In genomic region chr1:43540653-43541071, GRCh38 we compare ENCODE assay signal across 13 cellular contexts. TPM values are rescaled to one million over a fixed set of nuclear protein-coding genes. Genes with fewer than 3 reads are reported as not detected.
DNase-seq lines count a peak whose midpoint lies in the region; ATAC-seq, FAIRE-seq and TF ChIP-seq lines count a peak whose summit lies in the region.
"Had no signal": no experiment of that assay in that cellular context is flagged by ENCODE, and none has a peak within 500 bp of the region (broad histone marks: within the 10 kb centered on the region; RNA-seq: fewer than 3 reads in every experiment).

No MANE protein-coding gene starts in this region.

- no peaks in the 10 kb centered on the region for H3K27me3 Mint-ChIP-seq in T-helper 2 cell treated with Interferon-gamma antibody and Interleukin-4, amounts not matched to agents 5 μg/mL and 100 μg/mL, for 36 hours (ENCODE audit: low read depth)

- H3K36me3 Mint-ChIP-seq in T-helper 2 cell treated with Interferon-gamma antibody and Interleukin-4, amounts not matched to agents 5 μg/mL and 100 μg/mL, for 36 hours (ENCODE audit: low read depth): no peaks in the 10 kb centered on the region

- TF ChIP-seq POLR2A in sigmoid colon (IDR thresholded peaks at IDR 0.05) (no peak), H54 (IDR thresholded peaks at IDR 0.05; ENCODE audit: low read depth, low read length) (no peak)

- DNase-seq in GM03348 (ENCODE audit: low spot score) (peak; percentile 61), coronary artery (ENCODE audit: low spot score) (peak; percentile 85), lower lobe of right lung (peak; percentile 41), sigmoid colon (no peak), NCI-H82 (lab: John Stamatoyannopoulos, UW) (no peak), H54 (ENCODE audit: insufficient read length, low spot score) (no peak)
- no peak for DNase-seq in T-helper 2 cell treated with Interferon-gamma antibody and Interleukin-4, amounts not matched to agents 5 μg/mL and 100 μg/mL, for 36 hours (ENCODE audit: low spot score)
- DNase-seq: activated T-cell treated with anti-CD3 and anti-CD28 coated beads, Interleukin-2, amount 50 U/mL, for 48 hours; KG1; NCI-H2171 had no signal

- peak overlapping the region; percentile 83 to 90 for H3K27ac ChIP-seq in coronary artery
- H3K27ac ChIP-seq in lower lobe of right lung: peak overlapping the region; percentile 41
- peak overlapping the region; percentile 77 to 84 (median 82) for H3K27ac ChIP-seq in sigmoid colon
- H3K27ac ChIP-seq: BLaER1 treated with 17β-estradiol and CSF1 and Interleukin-3, amounts not matched to agents 10 nM and 100 nM had no signal

- H3K27ac Mint-ChIP-seq in T-helper 2 cell treated with Interferon-gamma antibody and Interleukin-4, amounts not matched to agents 5 μg/mL and 100 μg/mL, for 36 hours: no peak overlapping the region

- H3K4me3 Mint-ChIP-seq in T-helper 2 cell treated with Interferon-gamma antibody and Interleukin-4, amounts not matched to agents 5 μg/mL and 100 μg/mL, for 36 hours: no peak overlapping the region

- peaks cover 56% of the 10 kb centered on the region for H3K4me1 ChIP-seq in lower lobe of right lung
- peaks cover 0 to 72% (median 69%) of the 10 kb centered on the region in 4 donors for H3K4me1 ChIP-seq in sigmoid colon

- H3K9me3 ChIP-seq in lower lobe of right lung (no peaks in the 10 kb centered on the region), sigmoid colon (no peaks in the 10 kb centered on the region)
- H3K9me3 ChIP-seq: BLaER1 treated with 17β-estradiol and CSF1 and Interleukin-3, amounts not matched to agents 10 nM and 100 nM had no signal

- WGBS in sigmoid colon, 2 donors: 72 to 74% methylated on average over 15 of the region's 15 CpGs

- no peaks in the 10 kb centered on the region for H3K4me1 Mint-ChIP-seq in T-helper 2 cell treated with Interferon-gamma antibody and Interleukin-4, amounts not matched to agents 5 μg/mL and 100 μg/mL, for 36 hours (ENCODE audit: low read depth)

- no peak for TF ChIP-seq CTCF in coronary artery (IDR thresholded peaks at IDR 0.05)
- no peak for TF ChIP-seq CTCF in lower lobe of right lung (IDR thresholded peaks at IDR 0.05)
- no peak for TF ChIP-seq CTCF in sigmoid colon (IDR thresholded peaks at IDR 0.05)

- peak overlapping the region; percentile 11 for H3K4me3 ChIP-seq in coronary artery
- H3K4me3 ChIP-seq in lower lobe of right lung: no peak overlapping the region
- no peak overlapping the region for H3K4me3 ChIP-seq in sigmoid colon
- H3K4me3 ChIP-seq: BLaER1 treated with 17β-estradiol and CSF1 and Interleukin-3, amounts not matched to agents 10 nM and 100 nM had no signal

- H3K36me3 ChIP-seq in lower lobe of right lung: no peaks in the 10 kb centered on the region
- peaks cover 0 to 13% (median 2%) of the 10 kb centered on the region in 4 donors for H3K36me3 ChIP-seq in sigmoid colon

- ATAC-seq in lower lobe of right lung: no peak
- ATAC-seq in GM18502 (IDR thresholded peaks at IDR 0.05; ENCODE audit: poor library complexity, unreplicated experiment): no peak

- FAIRE-seq in H54 (lab: Jason Lieb, UNC): no peak
- FAIRE-seq: TTC549 had no signal

- intact Hi-C loops in lower lobe of right lung (cut with DNase I): no loop called here
- intact Hi-C loops in sigmoid colon (cut with DNase I): no loop called here

- H3K9me3 Mint-ChIP-seq in T-helper 2 cell treated with Interferon-gamma antibody and Interleukin-4, amounts not matched to agents 5 μg/mL and 100 μg/mL, for 36 hours: no peaks in the 10 kb centered on the region

- TF ChIP-seq EP300 in sigmoid colon (IDR thresholded peaks at IDR 0.05): no peak

- H3K27me3 ChIP-seq in lower lobe of right lung (ENCODE audit: low read depth) (no peaks in the 10 kb centered on the region), sigmoid colon (no peaks in the 10 kb centered on the region)
- H3K27me3 ChIP-seq: BLaER1 treated with 17β-estradiol and CSF1 and Interleukin-3, amounts not matched to agents 10 nM and 100 nM had no signal

RNA-seq across cellular contexts. Expression of gene PTPRF, which starts 10.0 kb away (rescaled TPM):
- total RNA-seq in lower lobe of right lung (176 TPM), sigmoid colon (10 to 100 TPM; 38.2 to 78.7 (median 42.9) TPM)
- polyA plus RNA-seq in sigmoid colon: 100 to 1,000 TPM in 1 of 3 donors, 10 to 100 TPM in 2; 18.6 to 125 (median 31.7) TPM

Comparison
In these comparisons a context has a peak if more than half of its experiments do, and no peak if none do; other contexts are left out.
1. DNase-seq: peak in GM03348 (single experiment), coronary artery (single experiment) and lower lobe of right lung (single experiment); none in sigmoid colon (single experiment), NCI-H82 (single experiment), T-helper 2 cell treated with Interferon-gamma antibody and Interleukin-4, amounts not matched to agents 5 μg/mL and 100 μg/mL, for 36 hours (single experiment) and H54 (single experiment).
2. Peak in every context shown above with its lines, with median percentiles within 50 percentile points of each other: H3K27ac ChIP-seq.